ENCODE assay signal across 1 cellular context in the genomic region with DNA sequence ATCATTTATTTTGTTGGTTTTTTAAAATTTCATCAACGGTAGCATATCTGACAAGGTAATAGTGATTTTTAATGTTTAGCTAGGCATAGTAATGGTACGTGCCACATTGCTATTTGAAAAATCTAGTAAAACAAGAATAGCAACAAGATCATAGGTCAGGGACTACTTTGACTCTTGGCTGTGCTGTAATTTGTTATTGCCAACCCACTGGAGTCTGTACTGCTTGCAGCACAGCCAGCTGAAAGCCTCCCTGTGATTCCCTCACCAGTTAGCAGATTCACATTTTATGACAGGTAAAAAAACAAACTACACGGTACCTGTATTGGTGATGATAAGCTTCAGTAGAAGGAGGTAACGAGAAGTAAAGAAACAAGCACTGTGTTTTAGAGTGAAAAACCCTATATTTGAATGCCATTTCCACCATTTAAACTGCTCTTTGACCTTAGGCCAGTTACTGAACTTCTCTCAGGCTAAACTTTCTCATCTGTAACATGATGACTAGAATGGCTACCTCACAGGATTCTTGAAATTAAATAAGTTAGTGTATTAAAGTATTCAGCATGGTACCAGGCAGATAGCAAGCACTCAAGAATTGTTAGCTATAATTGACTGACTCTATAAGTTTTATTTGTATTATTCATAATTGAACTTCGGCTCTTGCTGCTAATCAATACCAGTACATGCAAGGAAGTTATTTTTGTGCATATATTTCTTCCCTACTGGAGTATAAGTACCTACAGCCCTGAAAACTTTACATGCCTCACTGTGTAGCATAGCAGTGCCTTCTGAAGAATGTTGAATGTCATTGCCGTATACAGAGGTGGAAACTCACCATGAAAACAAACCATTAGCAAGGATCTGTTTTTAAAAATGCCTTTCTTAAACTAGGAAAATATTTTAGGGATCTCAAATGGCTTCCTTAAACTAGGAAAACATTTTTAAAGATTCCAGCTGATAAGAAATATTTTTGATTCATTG.
TF ChIP-seq lines count a peak whose summit lies in the region.

No MANE protein-coding gene starts in this region.

TF ChIP-seq in GM23338, 12 proteins besides CTCF, POLR2A, EP300 and RAD21 (continued from another document):
- TF ChIP-seq, protein P1, sequence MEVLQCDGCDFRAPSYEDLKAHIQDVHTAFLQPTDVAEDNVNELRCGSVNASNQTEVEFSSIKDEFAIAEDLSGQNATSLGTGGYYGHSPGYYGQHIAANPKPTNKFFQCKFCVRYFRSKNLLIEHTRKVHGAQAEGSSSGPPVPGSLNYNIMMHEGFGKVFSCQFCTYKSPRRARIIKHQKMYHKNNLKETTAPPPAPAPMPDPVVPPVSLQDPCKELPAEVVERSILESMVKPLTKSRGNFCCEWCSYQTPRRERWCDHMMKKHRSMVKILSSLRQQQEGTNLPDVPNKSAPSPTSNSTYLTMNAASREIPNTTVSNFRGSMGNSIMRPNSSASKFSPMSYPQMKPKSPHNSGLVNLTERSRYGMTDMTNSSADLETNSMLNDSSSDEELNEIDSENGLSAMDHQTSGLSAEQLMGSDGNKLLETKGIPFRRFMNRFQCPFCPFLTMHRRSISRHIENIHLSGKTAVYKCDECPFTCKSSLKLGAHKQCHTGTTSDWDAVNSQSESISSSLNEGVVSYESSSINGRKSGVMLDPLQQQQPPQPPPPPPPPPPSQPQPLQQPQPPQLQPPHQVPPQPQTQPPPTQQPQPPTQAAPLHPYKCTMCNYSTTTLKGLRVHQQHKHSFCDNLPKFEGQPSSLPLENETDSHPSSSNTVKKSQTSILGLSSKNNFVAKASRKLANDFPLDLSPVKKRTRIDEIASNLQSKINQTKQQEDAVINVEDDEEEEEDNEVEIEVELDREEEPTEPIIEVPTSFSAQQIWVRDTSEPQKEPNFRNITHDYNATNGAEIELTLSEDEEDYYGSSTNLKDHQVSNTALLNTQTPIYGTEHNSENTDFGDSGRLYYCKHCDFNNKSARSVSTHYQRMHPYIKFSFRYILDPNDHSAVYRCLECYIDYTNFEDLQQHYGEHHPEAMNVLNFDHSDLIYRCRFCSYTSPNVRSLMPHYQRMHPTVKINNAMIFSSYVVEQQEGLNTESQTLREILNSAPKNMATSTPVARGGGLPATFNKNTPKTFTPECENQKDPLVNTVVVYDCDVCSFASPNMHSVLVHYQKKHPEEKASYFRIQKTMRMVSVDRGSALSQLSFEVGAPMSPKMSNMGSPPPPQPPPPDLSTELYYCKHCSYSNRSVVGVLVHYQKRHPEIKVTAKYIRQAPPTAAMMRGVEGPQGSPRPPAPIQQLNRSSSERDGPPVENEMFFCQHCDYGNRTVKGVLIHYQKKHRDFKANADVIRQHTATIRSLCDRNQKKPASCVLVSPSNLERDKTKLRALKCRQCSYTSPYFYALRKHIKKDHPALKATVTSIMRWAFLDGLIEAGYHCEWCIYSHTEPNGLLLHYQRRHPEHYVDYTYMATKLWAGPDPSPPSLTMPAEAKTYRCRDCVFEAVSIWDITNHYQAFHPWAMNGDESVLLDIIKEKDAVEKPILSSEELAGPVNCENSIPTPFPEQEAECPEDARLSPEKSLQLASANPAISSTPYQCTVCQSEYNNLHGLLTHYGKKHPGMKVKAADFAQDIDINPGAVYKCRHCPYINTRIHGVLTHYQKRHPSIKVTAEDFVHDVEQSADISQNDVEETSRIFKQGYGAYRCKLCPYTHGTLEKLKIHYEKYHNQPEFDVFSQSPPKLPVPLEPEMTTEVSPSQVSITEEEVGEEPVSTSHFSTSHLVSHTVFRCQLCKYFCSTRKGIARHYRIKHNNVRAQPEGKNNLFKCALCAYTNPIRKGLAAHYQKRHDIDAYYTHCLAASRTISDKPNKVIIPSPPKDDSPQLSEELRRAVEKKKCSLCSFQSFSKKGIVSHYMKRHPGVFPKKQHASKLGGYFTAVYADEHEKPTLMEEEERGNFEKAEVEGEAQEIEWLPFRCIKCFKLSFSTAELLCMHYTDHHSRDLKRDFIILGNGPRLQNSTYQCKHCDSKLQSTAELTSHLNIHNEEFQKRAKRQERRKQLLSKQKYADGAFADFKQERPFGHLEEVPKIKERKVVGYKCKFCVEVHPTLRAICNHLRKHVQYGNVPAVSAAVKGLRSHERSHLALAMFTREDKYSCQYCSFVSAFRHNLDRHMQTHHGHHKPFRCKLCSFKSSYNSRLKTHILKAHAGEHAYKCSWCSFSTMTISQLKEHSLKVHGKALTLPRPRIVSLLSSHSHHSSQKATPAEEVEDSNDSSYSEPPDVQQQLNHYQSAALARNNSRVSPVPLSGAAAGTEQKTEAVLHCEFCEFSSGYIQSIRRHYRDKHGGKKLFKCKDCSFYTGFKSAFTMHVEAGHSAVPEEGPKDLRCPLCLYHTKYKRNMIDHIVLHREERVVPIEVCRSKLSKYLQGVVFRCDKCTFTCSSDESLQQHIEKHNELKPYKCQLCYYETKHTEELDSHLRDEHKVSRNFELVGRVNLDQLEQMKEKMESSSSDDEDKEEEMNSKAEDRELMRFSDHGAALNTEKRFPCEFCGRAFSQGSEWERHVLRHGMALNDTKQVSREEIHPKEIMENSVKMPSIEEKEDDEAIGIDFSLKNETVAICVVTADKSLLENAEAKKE (CRISPR knock-in tag; IDR thresholded peaks at IDR 0.05) = no peak
- TF ChIP-seq EZH2phosphoT487 (IDR thresholded peaks at IDR 0.05; ENCODE audit: unreplicated experiment) = no peak
- no peak for TF ChIP-seq JUNB (IDR thresholded peaks at IDR 0.05; ENCODE audit: unreplicated experiment)
- TF ChIP-seq, protein P2, sequence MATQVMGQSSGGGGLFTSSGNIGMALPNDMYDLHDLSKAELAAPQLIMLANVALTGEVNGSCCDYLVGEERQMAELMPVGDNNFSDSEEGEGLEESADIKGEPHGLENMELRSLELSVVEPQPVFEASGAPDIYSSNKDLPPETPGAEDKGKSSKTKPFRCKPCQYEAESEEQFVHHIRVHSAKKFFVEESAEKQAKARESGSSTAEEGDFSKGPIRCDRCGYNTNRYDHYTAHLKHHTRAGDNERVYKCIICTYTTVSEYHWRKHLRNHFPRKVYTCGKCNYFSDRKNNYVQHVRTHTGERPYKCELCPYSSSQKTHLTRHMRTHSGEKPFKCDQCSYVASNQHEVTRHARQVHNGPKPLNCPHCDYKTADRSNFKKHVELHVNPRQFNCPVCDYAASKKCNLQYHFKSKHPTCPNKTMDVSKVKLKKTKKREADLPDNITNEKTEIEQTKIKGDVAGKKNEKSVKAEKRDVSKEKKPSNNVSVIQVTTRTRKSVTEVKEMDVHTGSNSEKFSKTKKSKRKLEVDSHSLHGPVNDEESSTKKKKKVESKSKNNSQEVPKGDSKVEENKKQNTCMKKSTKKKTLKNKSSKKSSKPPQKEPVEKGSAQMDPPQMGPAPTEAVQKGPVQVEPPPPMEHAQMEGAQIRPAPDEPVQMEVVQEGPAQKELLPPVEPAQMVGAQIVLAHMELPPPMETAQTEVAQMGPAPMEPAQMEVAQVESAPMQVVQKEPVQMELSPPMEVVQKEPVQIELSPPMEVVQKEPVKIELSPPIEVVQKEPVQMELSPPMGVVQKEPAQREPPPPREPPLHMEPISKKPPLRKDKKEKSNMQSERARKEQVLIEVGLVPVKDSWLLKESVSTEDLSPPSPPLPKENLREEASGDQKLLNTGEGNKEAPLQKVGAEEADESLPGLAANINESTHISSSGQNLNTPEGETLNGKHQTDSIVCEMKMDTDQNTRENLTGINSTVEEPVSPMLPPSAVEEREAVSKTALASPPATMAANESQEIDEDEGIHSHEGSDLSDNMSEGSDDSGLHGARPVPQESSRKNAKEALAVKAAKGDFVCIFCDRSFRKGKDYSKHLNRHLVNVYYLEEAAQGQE (IDR thresholded peaks at IDR 0.05; ENCODE audit: unreplicated experiment) = no peak
- no peak for TF ChIP-seq ZNF114 (CRISPR knock-in tag; IDR thresholded peaks at IDR 0.05)
- TF ChIP-seq STAT1 (IDR thresholded peaks at IDR 0.05; ENCODE audit: unreplicated experiment) = no peak
- TF ChIP-seq, protein P3, sequence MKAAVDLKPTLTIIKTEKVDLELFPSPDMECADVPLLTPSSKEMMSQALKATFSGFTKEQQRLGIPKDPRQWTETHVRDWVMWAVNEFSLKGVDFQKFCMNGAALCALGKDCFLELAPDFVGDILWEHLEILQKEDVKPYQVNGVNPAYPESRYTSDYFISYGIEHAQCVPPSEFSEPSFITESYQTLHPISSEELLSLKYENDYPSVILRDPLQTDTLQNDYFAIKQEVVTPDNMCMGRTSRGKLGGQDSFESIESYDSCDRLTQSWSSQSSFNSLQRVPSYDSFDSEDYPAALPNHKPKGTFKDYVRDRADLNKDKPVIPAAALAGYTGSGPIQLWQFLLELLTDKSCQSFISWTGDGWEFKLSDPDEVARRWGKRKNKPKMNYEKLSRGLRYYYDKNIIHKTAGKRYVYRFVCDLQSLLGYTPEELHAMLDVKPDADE (IDR thresholded peaks at IDR 0.05) = no peak
- TF ChIP-seq EZH2 (IDR thresholded peaks at IDR 0.05; ENCODE audit: low read depth, unreplicated experiment) = no peak
- no peak for TF ChIP-seq CREB1 (CRISPR knock-in tag; IDR thresholded peaks at IDR 0.05; ENCODE audit: low read depth)
- TF ChIP-seq ZNF331 (CRISPR knock-in tag; IDR thresholded peaks at IDR 0.05; ENCODE audit: low read depth) = no peak
- no peak for TF ChIP-seq NANOG (IDR thresholded peaks at IDR 0.05; ENCODE audit: borderline replicate concordance)
